8 cellular contexts compared by ENCODE assay signal in genomic region chr19:5891938-5892771, GRCh38. TPM values are rescaled to one million over a fixed set of nuclear protein-coding genes. Genes with fewer than 3 reads are reported as not detected.
A peak's percentile ranks its signal among the peaks of the same experiment; 100 is the strongest.
DNase-seq lines count a peak whose midpoint lies in the region; ATAC-seq, FAIRE-seq and TF ChIP-seq lines count a peak whose summit lies in the region.

No MANE protein-coding gene starts in this region.

- no peak overlapping the region for H3K18ac ChIP-seq in trophoblast cell (ENCODE audit: low read length)

- H3K79me2 ChIP-seq in trophoblast cell (ENCODE audit: control insufficient read depth, insufficient read depth, low read length, poor library complexity), result no peaks in the 10 kb centered on the region

- peaks cover 27 to 31% of the 10 kb centered on the region in 2 experiments for H3K36me3 ChIP-seq in trophoblast cell (ENCODE audit: control insufficient read depth in 1 of 2, insufficient read depth in 2 of 2, low read length in 2 of 2)

- H2BK12ac ChIP-seq in trophoblast cell (ENCODE audit: low read length), result no peak overlapping the region

- TF ChIP-seq EP300 in A549 (IDR thresholded peaks at IDR 0.05), result no peak

- CTCF ChIA-PET in A549 (lab: Yijun Ruan, JAX), result interaction anchor here (0.8 to 5.5 kb wide), 15 partner anchors 9 to 119 kb away, joined by 3 to 56 read pairs (median 4); partner anchors contain the start of genes NDUFA11 and NRTN

- H3K14ac ChIP-seq in trophoblast cell (ENCODE audit: low read length), result no peak overlapping the region

- FAIRE-seq in A549 (lab: Jason Lieb, UNC), result no peak

- H2AK5ac ChIP-seq in trophoblast cell (ENCODE audit: low read length), result no peak overlapping the region

- H3K27me3 ChIP-seq in trophoblast cell (ENCODE audit: insufficient read depth, low read length), result no peaks in the 10 kb centered on the region

- POLR2A ChIA-PET in A549 (lab: Yijun Ruan, JAX), result interaction anchor here (2.5 kb wide), 1 partner anchor 64 kb away, joined by 11 read pairs; no protein-coding TSS in a partner anchor

- no peak overlapping the region for H3K4ac ChIP-seq in trophoblast cell (ENCODE audit: low read depth, low read length)

- H3K4me2 ChIP-seq in A549, result no peak overlapping the region
- H3K4me2 ChIP-seq in trophoblast cell (ENCODE audit: low read length), result no peak overlapping the region

- H2BK5ac ChIP-seq in trophoblast cell (ENCODE audit: low read depth, low read length, poor library complexity), result no peak overlapping the region

- no peaks in the 10 kb centered on the region for H3K9me3 ChIP-seq in A549
- H3K9me3 ChIP-seq in trophoblast cell (ENCODE audit: insufficient read depth, low read depth, low read length), result peaks cover 1% of the 10 kb centered on the region

- DNase-seq in A549 (ENCODE audit: low read depth in 1 of 2, low spot score in 1 of 2) (peak; percentile 33 to 46), GM12865 (ENCODE audit: low read depth) (no peak), fibroblast of the aortic adventitia (ENCODE audit: low read depth) (peak; percentile 33), trophoblast cell (peak; percentile 35 to 67), NCI-H524 treated with DMSO at 0.1 percent for 48 hours (lab: John Stamatoyannopoulos, UW) (no peak), LoVo (ENCODE audit: low spot score) (no peak)
- no peak for DNase-seq in stimulated activated naive CD4-positive, alpha-beta T cell treated with Interleukin-2 at 50 U/mL for 16 hours (lab: John Stamatoyannopoulos, UW)

- H3K4me3 ChIP-seq in A549 (no peak overlapping the region), GM12865 (ENCODE audit: low read depth, low read length) (no peak overlapping the region), fibroblast of the aortic adventitia (ENCODE audit: low read depth, low read length) (no peak overlapping the region), trophoblast cell (ENCODE audit: low read depth, low read length) (no peak overlapping the region)

- ATAC-seq in A549 (peak; percentile 69 to 89), SK-N-SH treated with all-trans-retinoic acid at 6 μM for 48 hours (peak; percentile 75)

- H4K12ac ChIP-seq in trophoblast cell (ENCODE audit: low read depth, low read length), result no peak overlapping the region

- H3K27ac ChIP-seq in A549 (peak overlapping the region in 1 of 2 experiments; percentile 50; a peak in 2 of 6 replicates), trophoblast cell (ENCODE audit: low read depth, low read length) (no peak overlapping the region)

- no peak overlapping the region for H2AFZ ChIP-seq in trophoblast cell (ENCODE audit: insufficient read depth, low read length, poor library complexity)

- no peak for TF ChIP-seq POLR2A in A549 (IDR thresholded peaks at IDR 0.05; ENCODE audit: low read length)

- 33% methylated on average over 36 of the region's 48 CpGs for WGBS in A549 (ENCODE audit: missing lambda C conversion rate)
- no CpG with 5 or more reads among the region's 48 CpGs for WGBS in trophoblast cell (ENCODE audit: extremely low coverage, insufficient coverage, insufficient read length)

- no peak overlapping the region for H4K8ac ChIP-seq in trophoblast cell (ENCODE audit: low read depth, low read length)

- no peak overlapping the region for H4K91ac ChIP-seq in trophoblast cell (ENCODE audit: low read depth, low read length)

- no peak overlapping the region for H3K9ac ChIP-seq in trophoblast cell (ENCODE audit: low read length)

- H3K23ac ChIP-seq in trophoblast cell (ENCODE audit: low read length), result no peak overlapping the region

- H3K79me1 ChIP-seq in trophoblast cell (ENCODE audit: low read length), result no peaks in the 10 kb centered on the region

- TF ChIP-seq CTCF in A549 (IDR thresholded peaks at IDR 0.05) (peak; percentile 64), GM12865 (IDR thresholded peaks at IDR 0.05; ENCODE audit: insufficient read depth, low read depth, low read length, missing control alignments) (peak; percentile 54), fibroblast of the aortic adventitia (IDR thresholded peaks at IDR 0.05; ENCODE audit: insufficient read depth, low read length) (peak; percentile 80)

- H3K4me1 ChIP-seq in A549 (0 out of 3 replicates have a peak, but pooled peaks cover 3% of the 10 kb centered on the region), trophoblast cell (ENCODE audit: control insufficient read depth in 1 of 2, insufficient read depth in 2 of 2, low read length in 2 of 2) (peaks cover 0 to 2% of the 10 kb centered on the region in 2 experiments)

- TF ChIP-seq RAD21 in A549 (conservative IDR thresholded peaks at IDR 0.05 in 1 of 2, IDR thresholded peaks at IDR 0.05 in 1 of 2), result peak; percentile 72 to 80

- no peak overlapping the region for H2BK120ac ChIP-seq in trophoblast cell (ENCODE audit: insufficient read depth, low read length, poor library complexity)

TF ChIP-seq in A549, 52 proteins besides CTCF, POLR2A, EP300 and RAD21 (continues in another document):
- TF ChIP-seq PBX3 (IDR thresholded peaks at IDR 0.05), result 0 out of 2 replicates have a peak, but pooled peaks have one; percentile 22
- no peak for TF ChIP-seq CHD2 (IDR thresholded peaks at IDR 0.05; ENCODE audit: low read length, partially characterized antibody)

TF ChIP-seq in SK-N-SH treated with all-trans-retinoic acid at 6 μM for 48 hours, 23 proteins besides CTCF, POLR2A, EP300 and RAD21 (continues in another document):
- TF ChIP-seq SNAI2 (CRISPR knock-in tag; IDR thresholded peaks at IDR 0.05), result no peak
- TF ChIP-seq ESRRG (CRISPR knock-in tag; IDR thresholded peaks at IDR 0.05), result no peak
- TF ChIP-seq BACH2 (CRISPR knock-in tag; IDR thresholded peaks at IDR 0.05; ENCODE audit: borderline replicate concordance), result no peak
- TF ChIP-seq CSDC2 (CRISPR knock-in tag; IDR thresholded peaks at IDR 0.05), result no peak
- TF ChIP-seq, protein P1, sequence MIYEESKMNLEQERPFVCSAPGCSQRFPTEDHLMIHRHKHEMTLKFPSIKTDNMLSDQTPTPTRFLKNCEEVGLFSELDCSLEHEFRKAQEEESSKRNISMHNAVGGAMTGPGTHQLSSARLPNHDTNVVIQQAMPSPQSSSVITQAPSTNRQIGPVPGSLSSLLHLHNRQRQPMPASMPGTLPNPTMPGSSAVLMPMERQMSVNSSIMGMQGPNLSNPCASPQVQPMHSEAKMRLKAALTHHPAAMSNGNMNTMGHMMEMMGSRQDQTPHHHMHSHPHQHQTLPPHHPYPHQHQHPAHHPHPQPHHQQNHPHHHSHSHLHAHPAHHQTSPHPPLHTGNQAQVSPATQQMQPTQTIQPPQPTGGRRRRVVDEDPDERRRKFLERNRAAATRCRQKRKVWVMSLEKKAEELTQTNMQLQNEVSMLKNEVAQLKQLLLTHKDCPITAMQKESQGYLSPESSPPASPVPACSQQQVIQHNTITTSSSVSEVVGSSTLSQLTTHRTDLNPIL (CRISPR knock-in tag; IDR thresholded peaks at IDR 0.05; ENCODE audit: low read depth), result no peak

RNA-seq across cellular contexts. Expression of gene NDUFA11, which starts 11.4 kb away (rescaled TPM):
- polyA plus RNA-seq in A549 (2011; rRNA removed), result 75.0 and 98.5 TPM in 2 replicates
- 546 and 604 TPM in 2 replicates for polyA plus RNA-seq in A549 (2012; cell fraction: cytosol; rRNA removed)
- polyA plus RNA-seq in A549 (2012; cell fraction: nucleus; rRNA removed), result 406 and 515 TPM in 2 replicates
- polyA plus RNA-seq in A549 (2017; fragmentation: RNase III; extraction: RNeasy Plus Mini Kit Qiagen cat#74134 plus additional on column Dnase treatment), result 170 to 173 TPM (median 171 TPM) in 3 replicates
- polyA minus RNA-seq in A549 (2011; rRNA and poly(A)+ RNA removed), result 8.8 and 13.7 TPM in 2 replicates
- 172 and 261 TPM in 2 replicates for total RNA-seq in fibroblast of the aortic adventitia (ENCODE audit: low replicate concordance)
- 291 and 293 TPM in 2 replicates for polyA plus RNA-seq in trophoblast cell (2013)

RNA-seq across cellular contexts. Expression of gene VMAC, which starts 12.5 kb away (rescaled TPM):
- polyA plus RNA-seq in A549 (2011; rRNA removed), result 1.1 and 1.5 TPM in 2 replicates
- polyA plus RNA-seq in A549 (2012; cell fraction: cytosol; rRNA removed), result 0.73 and 1.0 TPM in 2 replicates
- polyA plus RNA-seq in A549 (2012; cell fraction: nucleus; rRNA removed), result 3.3 and 3.7 TPM in 2 replicates
- polyA plus RNA-seq in A549 (2017; fragmentation: RNase III; extraction: RNeasy Plus Mini Kit Qiagen cat#74134 plus additional on column Dnase treatment), result 0.79 to 1.6 TPM (median 1.4 TPM) in 3 replicates
- 1.1 and 1.2 TPM in 2 replicates for polyA minus RNA-seq in A549 (2011; rRNA and poly(A)+ RNA removed)
- total RNA-seq in fibroblast of the aortic adventitia (ENCODE audit: low replicate concordance), result 3.2 and 5.6 TPM in 2 replicates
- polyA plus RNA-seq in trophoblast cell (2013), result 3.1 and 3.2 TPM in 2 replicates

RNA-seq across cellular contexts. Expression of gene FUT5, which starts 21.8 kb away (rescaled TPM):
- 0.04 TPM in 1 of 2 replicates, not detected in the other for polyA plus RNA-seq in A549 (2011; rRNA removed)
- polyA plus RNA-seq in A549 (2012; cell fraction: cytosol; rRNA removed), result 0.01 TPM in 1 of 2 replicates, not detected in the other
- polyA plus RNA-seq in A549 (2012; cell fraction: nucleus; rRNA removed), result 0.02 TPM in 1 of 2 replicates, not detected in the other
- polyA plus RNA-seq in A549 (2017; fragmentation: RNase III; extraction: RNeasy Plus Mini Kit Qiagen cat#74134 plus additional on column Dnase treatment), result not detected in 3 replicates
- polyA minus RNA-seq in A549 (2011; rRNA and poly(A)+ RNA removed), result 0.08 TPM in 1 of 2 replicates, not detected in the other
- total RNA-seq in fibroblast of the aortic adventitia (ENCODE audit: low replicate concordance), result not detected in 2 replicates
- 0.04 TPM in 2 replicates for polyA plus RNA-seq in trophoblast cell (2013)

RNA-seq across cellular contexts. Expression of gene CAPS, which starts 21.9 kb away (rescaled TPM):
- 1.2 and 1.4 TPM in 2 replicates for polyA plus RNA-seq in A549 (2011; rRNA removed)
- polyA plus RNA-seq in A549 (2012; cell fraction: cytosol; rRNA removed), result 1.3 and 1.7 TPM in 2 replicates
- 9.3 and 9.4 TPM in 2 replicates for polyA plus RNA-seq in A549 (2012; cell fraction: nucleus; rRNA removed)
- 1.5 to 2.0 TPM (median 1.7 TPM) in 3 replicates for polyA plus RNA-seq in A549 (2017; fragmentation: RNase III; extraction: RNeasy Plus Mini Kit Qiagen cat#74134 plus additional on column Dnase treatment)
- polyA minus RNA-seq in A549 (2011; rRNA and poly(A)+ RNA removed), result 0.50 and 0.97 TPM in 2 replicates
- 3.5 and 8.5 TPM in 2 replicates for total RNA-seq in fibroblast of the aortic adventitia (ENCODE audit: low replicate concordance)
- polyA plus RNA-seq in trophoblast cell (2013), result 3.7 and 3.8 TPM in 2 replicates

RNA-seq across cellular contexts. Expression of gene FUT3, which starts 40.9 kb away (rescaled TPM):
- polyA plus RNA-seq in A549 (2011; rRNA removed), result 0.09 and 0.20 TPM in 2 replicates
- polyA plus RNA-seq in A549 (2012; cell fraction: cytosol; rRNA removed), result 0.03 and 0.04 TPM in 2 replicates
- polyA plus RNA-seq in A549 (2012; cell fraction: nucleus; rRNA removed), result 0.20 and 0.59 TPM in 2 replicates
- 0.09 TPM in 1 of 3 replicates, not detected in the others for polyA plus RNA-seq in A549 (2017; fragmentation: RNase III; extraction: RNeasy Plus Mini Kit Qiagen cat#74134 plus additional on column Dnase treatment)
- polyA minus RNA-seq in A549 (2011; rRNA and poly(A)+ RNA removed), result not detected in 2 replicates
- not detected in 2 replicates for total RNA-seq in fibroblast of the aortic adventitia (ENCODE audit: low replicate concordance)
- polyA plus RNA-seq in trophoblast cell (2013), result 0.41 and 0.47 TPM in 2 replicates

Comparison
In these comparisons a context has a peak if more than half of its experiments do, and no peak if none do; other contexts are left out.
1. DNase-seq: peak in A549 (2 of 2), fibroblast of the aortic adventitia (single experiment) and trophoblast cell (2 of 2); none in GM12865 (single experiment), NCI-H524 treated with DMSO at 0.1 percent for 48 hours (single experiment), LoVo (single experiment) and stimulated activated naive CD4-positive, alpha-beta T cell treated with Interleukin-2 at 50 U/mL for 16 hours (single experiment).
2. Peak in every context shown above with its lines, with median percentiles within 50 percentile points of each other: CTCF ChIP-seq.